In genomic region chr4:82293304-82293703, GRCh38 we compare ENCODE assay signal across 8 cellular contexts.
DNase-seq lines count a peak whose midpoint lies in the region; ATAC-seq and TF ChIP-seq lines count a peak whose summit lies in the region.

No MANE protein-coding gene starts in this region.

- H3K4me3 Mint-ChIP-seq in immature natural killer cell, result peak overlapping the region in 4 of 5 donors; percentile 7 to 44 (median 36)
- H3K4me3 Mint-ChIP-seq in glutamatergic neuron (ENCODE audit: unreplicated experiment), result no peak overlapping the region

- TF ChIP-seq CTCF in glutamatergic neuron (IDR thresholded peaks at IDR 0.05; ENCODE audit: partially characterized antibody, unreplicated experiment), result no peak
- no peak for TF ChIP-seq CTCF in testis (IDR thresholded peaks at IDR 0.05)

- H3K4me1 Mint-ChIP-seq in immature natural killer cell (peaks cover 10 to 14% of the 10 kb centered on the region in 2 donors), glutamatergic neuron (ENCODE audit: low read depth, unreplicated experiment) (no peaks in the 10 kb centered on the region)

- no peak overlapping the region for H3K27ac ChIP-seq in Karpas-422 (ENCODE audit: low read length)
- no peak overlapping the region for H3K27ac ChIP-seq in testis

- intact Hi-C loops in testis (cut with DNase I; ENCODE audit: low total_unique reads), result no loop called here

- no peaks in the 10 kb centered on the region for H3K36me3 Mint-ChIP-seq in immature natural killer cell
- no peaks in the 10 kb centered on the region for H3K36me3 Mint-ChIP-seq in glutamatergic neuron (ENCODE audit: unreplicated experiment)

- DNase-seq in Karpas-422 (peak; percentile 43), immature natural killer cell (peak; percentile 39 to 53 (median 40)), glutamatergic neuron (no peak), iPS-NIHi11 (ENCODE audit: low spot score) (no peak), testis (no peak)
- no peak for DNase-seq in activated CD4-positive, alpha-beta T cell treated with anti-CD3 and anti-CD28 coated beads, Interleukin-2, amount 50 U/mL, for 48 hours

- H3K9me3 Mint-ChIP-seq in immature natural killer cell, result no peaks in the 10 kb centered on the region
- no peaks in the 10 kb centered on the region for H3K9me3 Mint-ChIP-seq in glutamatergic neuron (ENCODE audit: unreplicated experiment)

- H3K9ac ChIP-seq in Karpas-422 (ENCODE audit: low read length), result no peak overlapping the region

- no peaks in the 10 kb centered on the region for H3K9me3 ChIP-seq in Karpas-422 (ENCODE audit: low read length)
- no peaks in the 10 kb centered on the region for H3K9me3 ChIP-seq in testis

- no peak overlapping the region for H3K4me3 ChIP-seq in Karpas-422 (ENCODE audit: low read length)
- no peak overlapping the region for H3K4me3 ChIP-seq in testis

- H3K27me3 Mint-ChIP-seq in immature natural killer cell (ENCODE audit: low read depth in 3 of 3) (peaks cover 2 to 8% (median 4%) of the 10 kb centered on the region in 3 donors), glutamatergic neuron (ENCODE audit: unreplicated experiment) (no peaks in the 10 kb centered on the region)

- H2AFZ ChIP-seq in Karpas-422 (ENCODE audit: low read length), result no peak overlapping the region

- H3K9me2 ChIP-seq in Karpas-422 (replicated peaks; ENCODE audit: insufficient read depth, low read length), result no peaks in the 10 kb centered on the region

- H3K27me3 ChIP-seq in Karpas-422 (ENCODE audit: low read length) (no peaks in the 10 kb centered on the region), testis (no peaks in the 10 kb centered on the region)

- no peak for TF ChIP-seq POLR2A in testis (IDR thresholded peaks at IDR 0.05)

- H3K79me2 ChIP-seq in Karpas-422 (ENCODE audit: low read length), result no peaks in the 10 kb centered on the region

- WGBS in testis, 2 donors, result 88 to 89% methylated on average over 2 of the region's 2 CpGs

- no peaks in the 10 kb centered on the region for H4K20me1 ChIP-seq in Karpas-422 (ENCODE audit: insufficient read depth, low read depth, low read length)

- H3K4me1 ChIP-seq in Karpas-422 (ENCODE audit: low read length) (peaks cover 9% of the 10 kb centered on the region), testis (no peaks in the 10 kb centered on the region)

- H3K27ac Mint-ChIP-seq in immature natural killer cell (peak overlapping the region in 1 of 6 donors; percentile 15), glutamatergic neuron (ENCODE audit: unreplicated experiment) (no peak overlapping the region)

- peak overlapping the region; percentile 23 for H3K4me2 ChIP-seq in Karpas-422 (ENCODE audit: low read depth, low read length, poor library complexity, severe bottlenecking)

- peak; percentile 98 for ATAC-seq in GM18873 (IDR thresholded peaks at IDR 0.05; ENCODE audit: low FRiP score, unreplicated experiment)
- ATAC-seq in HG02588 (IDR thresholded peaks at IDR 0.05; ENCODE audit: unreplicated experiment), result peak; percentile 100

- H3K36me3 ChIP-seq in Karpas-422 (ENCODE audit: insufficient read depth, low read length), result no peaks in the 10 kb centered on the region
- H3K36me3 ChIP-seq in testis (ENCODE audit: low read depth, missing control alignments), result no peaks in the 10 kb centered on the region

Comparison
In these comparisons a context has a peak if more than half of its experiments do, and no peak if none do; other contexts are left out.
1. DNase-seq: peak in Karpas-422 (single experiment) and immature natural killer cell (3 of 3); none in glutamatergic neuron (single experiment), iPS-NIHi11 (single experiment), activated CD4-positive, alpha-beta T cell treated with anti-CD3 and anti-CD28 coated beads, Interleukin-2, amount 50 U/mL, for 48 hours (0 of 2) and testis (single experiment).